ENCODE assay signal across 23 cellular contexts in genomic region chr14:90993792-90994191, GRCh38.
"Had no signal": no experiment of that assay in that cellular context is flagged by ENCODE, and none has a peak within 500 bp of the region (broad histone marks: within the 10 kb centered on the region; RNA-seq: fewer than 3 reads in every experiment).

No MANE protein-coding gene starts in this region.

- H3K9ac ChIP-seq: neural progenitor cell had no signal

- H3K4me2 ChIP-seq: hepatocyte, neural progenitor cell had no signal

- H2AFZ ChIP-seq: hepatocyte, neural progenitor cell had no signal

- H3K36me3 Mint-ChIP-seq: neural progenitor cell had no signal

- H3K4me1 ChIP-seq: lower lobe of right lung, neural progenitor cell, testis, uterus had no signal

- H3K27ac Mint-ChIP-seq: neural progenitor cell, progenitor cell of endocrine pancreas had no signal

- H3K27me3 ChIP-seq: colonic mucosa, dorsolateral prefrontal cortex, hepatocyte, neural progenitor cell, testis, uterus had no signal

- H3K27ac ChIP-seq: colonic mucosa, dorsolateral prefrontal cortex, hepatocyte, lower lobe of right lung, neural progenitor cell, testis, uterus, VCaP had no signal

- H3K4me3 ChIP-seq: colonic mucosa, dorsolateral prefrontal cortex, hepatocyte, lower lobe of right lung, neural progenitor cell, testis, uterus had no signal

- DNase-seq: activated CD4-positive, alpha-beta T cell treated with anti-CD3 and anti-CD28 coated beads, Interleukin-2, amount 50 U/mL, for 48 hours; activated CD4-positive, CD25-positive, alpha-beta regulatory T cell treated with anti-CD3 and anti-CD28 coated beads, Interleukin-2, amount 50 U/mL, for 72 hours; activated effector memory CD4-positive, alpha-beta T cell treated with Interleukin-2 at 50 U/mL for 16 hours; activated naive CD4-positive, alpha-beta T cell treated with anti-CD3 and anti-CD28 coated beads, Interleukin-2, amount 50 U/mL, for 16 hours; amygdala; colonic mucosa; dorsolateral prefrontal cortex; effector memory CD8-positive, alpha-beta T cell; foreskin melanocyte; immature natural killer cell; lower lobe of right lung; naive thymus-derived CD8-positive, alpha-beta T cell; retina; stimulated activated CD4-positive, alpha-beta T cell treated with anti-CD3 and anti-CD28 coated beads, Interleukin-2, amount 100 ng/mL, for 48 hours; testis; trophoblast cell; uterus had no signal

- H3K79me2 ChIP-seq: hepatocyte had no signal

- H3K9me3 Mint-ChIP-seq: effector memory CD8-positive, alpha-beta T cell; immature natural killer cell; naive thymus-derived CD8-positive, alpha-beta T cell; neural progenitor cell had no signal

- H3K27me3 Mint-ChIP-seq: effector memory CD8-positive, alpha-beta T cell; naive thymus-derived CD8-positive, alpha-beta T cell; progenitor cell of endocrine pancreas had no signal

- H3K4me3 Mint-ChIP-seq: effector memory CD8-positive, alpha-beta T cell; immature natural killer cell; naive thymus-derived CD8-positive, alpha-beta T cell; neural progenitor cell had no signal

- ATAC-seq: effector memory CD8-positive, alpha-beta T cell; esophagus mucosa; left lobe of liver; lower lobe of right lung had no signal
